ENCODE assay signal across 17 cellular contexts in the genomic region with DNA sequence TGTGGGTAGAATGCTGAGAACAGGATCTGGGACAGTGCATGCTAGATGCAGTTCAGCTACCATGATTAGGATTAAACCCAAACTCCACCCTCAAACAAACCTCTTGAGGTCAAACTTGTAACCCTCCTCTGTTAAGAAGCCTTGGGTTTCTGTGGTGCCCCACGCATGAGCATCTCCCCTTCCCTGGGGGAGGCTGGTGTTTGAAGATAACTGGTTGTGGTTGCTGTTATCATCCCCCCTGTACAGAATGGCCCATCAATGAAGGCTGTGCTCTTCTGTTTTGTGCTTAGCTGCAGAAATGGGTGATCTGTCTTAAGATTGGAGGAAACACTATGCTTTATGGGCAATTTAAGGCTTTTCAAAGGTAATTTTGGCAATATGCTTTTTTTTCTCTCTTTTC.
"Had no signal": no experiment of that assay in that cellular context is flagged by ENCODE, and none has a peak within 500 bp of the region (broad histone marks: within the 10 kb centered on the region; RNA-seq: fewer than 3 reads in every experiment).

No MANE protein-coding gene starts in this region.

- H3K9me3 Mint-ChIP-seq: activated B cell treated with CpG ODN at 0.5 μM for 24 hours; activated naive CD4-positive, alpha-beta T cell treated with anti-CD3 and anti-CD28 coated beads, Interleukin-2, amount 50 U/mL, for 72 hours; activated T-cell treated with anti-CD3 and anti-CD28 coated beads, Interleukin-2, amount 50 U/mL, for 72 hours; endodermal cell; natural killer cell treated with Interleukin-12 subunit alpha and Interleukin-12 subunit beta and Interleukin-15 and Interleukin-18, amount 100 ng/mL, for 72 hours; type B pancreatic cell had no signal

- H3K36me3 Mint-ChIP-seq: activated naive CD4-positive, alpha-beta T cell treated with anti-CD3 and anti-CD28 coated beads, Interleukin-2, amount 50 U/mL, for 72 hours; natural killer cell treated with Interleukin-12 subunit alpha and Interleukin-12 subunit beta and Interleukin-15 and Interleukin-18, amount 100 ng/mL, for 72 hours; type B pancreatic cell had no signal

- ATAC-seq: activated CD8-positive, alpha-beta T cell treated with anti-CD3 and anti-CD28 coated beads, Interleukin-2, amount 10 ng/mL, durations not matched to agents 7 days and 5 days; activated naive CD4-positive, alpha-beta T cell treated with anti-CD3 and anti-CD28 coated beads, Interleukin-2, amount 50 U/mL, for 72 hours; activated T-cell treated with anti-CD3 and anti-CD28 coated beads, Interleukin-2, amount 50 U/mL, for 72 hours had no signal

- H3K27me3 Mint-ChIP-seq: type B pancreatic cell had no signal

- H3K27ac Mint-ChIP-seq: activated B cell treated with CpG ODN at 0.5 μM for 24 hours; activated CD8-positive, alpha-beta T cell treated with anti-CD3 and anti-CD28 coated beads, Interleukin-2, amount 10 ng/mL, durations not matched to agents 7 days and 5 days; activated naive CD4-positive, alpha-beta T cell treated with anti-CD3 and anti-CD28 coated beads, Interleukin-2, amount 50 U/mL, for 72 hours; activated T-cell treated with anti-CD3 and anti-CD28 coated beads, Interleukin-2, amount 50 U/mL, for 72 hours; endodermal cell; natural killer cell treated with Interleukin-12 subunit alpha and Interleukin-12 subunit beta and Interleukin-15 and Interleukin-18, amount 100 ng/mL, for 72 hours; type B pancreatic cell had no signal

- H3K36me3 ChIP-seq: cardiac muscle cell had no signal

- DNase-seq: activated B cell treated with CpG ODN at 0.5 μM for 24 hours; activated CD4-positive, alpha-beta T cell treated with anti-CD3 and anti-CD28 coated beads for 48 hours; activated CD8-positive, alpha-beta memory T cell treated with anti-CD3 and anti-CD28 coated beads, Interleukin-2, amount 50 U/mL, for 4 hours; activated CD8-positive, alpha-beta T cell treated with anti-CD3 and anti-CD28 coated beads, Interleukin-2, amount 10 ng/mL, durations not matched to agents 7 days and 5 days; activated gamma-delta T cell; activated T-cell treated with anti-CD3 and anti-CD28 coated beads, Interleukin-2, amount 50 U/mL, for 72 hours; endodermal cell; hypothalamus; kidney; mesendoderm; stimulated activated CD4-positive, alpha-beta T cell treated with anti-CD3 and anti-CD28 coated beads, Interleukin-15, amount 100 ng/mL, for 24 hours; stimulated activated CD4-positive, alpha-beta T cell treated with anti-CD3 and anti-CD28 coated beads, Interleukin-4, amount 100 ng/mL, for 1 hour; stimulated activated naive CD4-positive, alpha-beta T cell had no signal

- H3K4me3 Mint-ChIP-seq: activated B cell treated with CpG ODN at 0.5 μM for 24 hours; activated CD8-positive, alpha-beta T cell treated with anti-CD3 and anti-CD28 coated beads, Interleukin-2, amount 10 ng/mL, durations not matched to agents 7 days and 5 days; activated T-cell treated with anti-CD3 and anti-CD28 coated beads, Interleukin-2, amount 50 U/mL, for 72 hours; endodermal cell; natural killer cell treated with Interleukin-12 subunit alpha and Interleukin-12 subunit beta and Interleukin-15 and Interleukin-18, amount 100 ng/mL, for 72 hours; type B pancreatic cell had no signal

- H3K4me3 ChIP-seq: cardiac muscle cell had no signal

- H3K27ac ChIP-seq: cardiac muscle cell had no signal

- H3K27me3 ChIP-seq: cardiac muscle cell had no signal
